Comparison of ENCODE assay signal across 12 cellular contexts in genomic region chr3:55329849-55330248, GRCh38.
A peak's percentile ranks its signal among the peaks of the same experiment; 100 is the strongest.
DNase-seq lines count a peak whose midpoint lies in the region; ATAC-seq and TF ChIP-seq lines count a peak whose summit lies in the region.
"Had no signal": no experiment of that assay in that cellular context is flagged by ENCODE, and none has a peak within 500 bp of the region (broad histone marks: within the 10 kb centered on the region; RNA-seq: fewer than 3 reads in every experiment).

No MANE protein-coding gene starts in this region.

- in situ Hi-C loops in astrocyte of the spinal cord (cut with HindIII; ENCODE audit: low sequenced_read_pairs), result no loop called here

- H3K9me3 ChIP-seq in A673 (ENCODE audit: low read depth, low read length, poor library complexity, severe bottlenecking), result no peaks in the 10 kb centered on the region
- H3K9me3 ChIP-seq: BLaER1 had no signal

- no peaks in the 10 kb centered on the region for H3K27me3 ChIP-seq in A673 (replicated peaks; ENCODE audit: insufficient read depth, low read depth, low read length, poor library complexity)
- H3K27me3 ChIP-seq: BLaER1 had no signal

- H3K27ac Mint-ChIP-seq in HFFc6, result peak overlapping the region; percentile 90
- H3K27ac Mint-ChIP-seq: naive thymus-derived CD8-positive, alpha-beta T cell; stimulated activated naive B cell treated with anti-CD40 and anti-IgM and Interleukin-4, amounts not matched to agents 10 μg/mL and 1 μg/mL and 100 μg/mL, for 72 hours had no signal

- ATAC-seq in HG03135 (IDR thresholded peaks at IDR 0.05; ENCODE audit: unreplicated experiment), result no peak
- no peak for ATAC-seq in GM21515 (IDR thresholded peaks at IDR 0.05; ENCODE audit: unreplicated experiment)
- ATAC-seq in HG03354 (IDR thresholded peaks at IDR 0.05; ENCODE audit: poor library complexity, severe bottlenecking, unreplicated experiment), result no peak
- ATAC-seq: naive thymus-derived CD8-positive, alpha-beta T cell; stimulated activated naive B cell treated with anti-CD40 and anti-IgM and Interleukin-4, amounts not matched to agents 10 μg/mL and 1 μg/mL and 100 μg/mL, for 72 hours had no signal

- H3K4me3 Mint-ChIP-seq in HFFc6, result peak overlapping the region; percentile 67
- H3K4me3 Mint-ChIP-seq: naive thymus-derived CD8-positive, alpha-beta T cell; stimulated activated naive B cell treated with anti-CD40 and anti-IgM and Interleukin-4, amounts not matched to agents 10 μg/mL and 1 μg/mL and 100 μg/mL, for 72 hours had no signal

- no TSS peak for BruUV-seq in A673 (replicated peaks; lab: Mats Ljungman, UMichigan)

- H3K27ac ChIP-seq in A673 (ENCODE audit: low read depth, low read length, poor library complexity, severe bottlenecking), result no peak overlapping the region
- H3K27ac ChIP-seq: BLaER1 had no signal

- DNase-seq in A673 (ENCODE audit: low spot score), result peak; percentile 26
- DNase-seq in HFFc6, result peak; percentile 92
- peak; percentile 96 for DNase-seq in astrocyte of the spinal cord (ENCODE audit: low read depth, low spot score)
- DNase-seq in kidney glomerular epithelial cell (lab: John Stamatoyannopoulos, UW), result peak; percentile 79
- no peak for DNase-seq in NCI-H2107 (lab: John Stamatoyannopoulos, UW)
- DNase-seq: cortex of kidney; naive thymus-derived CD8-positive, alpha-beta T cell; stimulated activated naive B cell treated with anti-CD40 and anti-IgM and Interleukin-4, amounts not matched to agents 10 μg/mL and 1 μg/mL and 100 μg/mL, for 72 hours had no signal

- H3K9me3 Mint-ChIP-seq in HFFc6, result no peaks in the 10 kb centered on the region

- POLR2A ChIA-PET in A673 (lab: Charles Lee; ENCODE audit: low non-redundant PET), result no interaction called here

- peaks cover 85% of the 10 kb centered on the region for H3K4me1 Mint-ChIP-seq in HFFc6 (ENCODE audit: low read depth)
- H3K4me1 Mint-ChIP-seq: naive thymus-derived CD8-positive, alpha-beta T cell; stimulated activated naive B cell treated with anti-CD40 and anti-IgM and Interleukin-4, amounts not matched to agents 10 μg/mL and 1 μg/mL and 100 μg/mL, for 72 hours had no signal

- H3K4me1 ChIP-seq in A673 (ENCODE audit: insufficient read depth, low read length, poor library complexity, severe bottlenecking), result no peaks in the 10 kb centered on the region
- H3K4me1 ChIP-seq: BLaER1 had no signal

- no peaks in the 10 kb centered on the region for H3K36me3 ChIP-seq in A673 (ENCODE audit: insufficient read depth, low read length, poor library complexity, severe bottlenecking)
- H3K36me3 ChIP-seq: BLaER1 had no signal

- peaks cover 3% of the 10 kb centered on the region for H3K27me3 Mint-ChIP-seq in HFFc6 (ENCODE audit: insufficient read depth)
- H3K27me3 Mint-ChIP-seq: stimulated activated naive B cell treated with anti-CD40 and anti-IgM and Interleukin-4, amounts not matched to agents 10 μg/mL and 1 μg/mL and 100 μg/mL, for 72 hours had no signal

- intact Hi-C loops in A673 (cut with micrococcal nuclease; ENCODE audit: unreplicated experiment), result no loop called here

- TF ChIP-seq CTCF in A673 (conservative IDR thresholded peaks at IDR 0.05; ENCODE audit: low read depth, low read length), result no peak
- no peak for TF ChIP-seq CTCF in HFFc6 (IDR thresholded peaks at IDR 0.05)
- no peak for TF ChIP-seq CTCF in astrocyte of the spinal cord (IDR thresholded peaks at IDR 0.05; ENCODE audit: low read depth, low read length)

- H3K4me3 ChIP-seq in A673 (ENCODE audit: low read depth, low read length, poor library complexity, severe bottlenecking), result no peak overlapping the region
- no peak overlapping the region for H3K4me3 ChIP-seq in astrocyte of the spinal cord (ENCODE audit: low read depth, low read length)
- H3K4me3 ChIP-seq: BLaER1 had no signal

- peaks cover 6% of the 10 kb centered on the region; the same call in 1 of the 2 replicates for H3K36me3 Mint-ChIP-seq in HFFc6 (ENCODE audit: low read depth)
- H3K36me3 Mint-ChIP-seq: naive thymus-derived CD8-positive, alpha-beta T cell; stimulated activated naive B cell treated with anti-CD40 and anti-IgM and Interleukin-4, amounts not matched to agents 10 μg/mL and 1 μg/mL and 100 μg/mL, for 72 hours had no signal

- CTCF ChIA-PET in A673 (lab: Charles Lee), result no interaction called here
